Comparison of ENCODE assay signal across 1 cellular context in the genomic region with DNA sequence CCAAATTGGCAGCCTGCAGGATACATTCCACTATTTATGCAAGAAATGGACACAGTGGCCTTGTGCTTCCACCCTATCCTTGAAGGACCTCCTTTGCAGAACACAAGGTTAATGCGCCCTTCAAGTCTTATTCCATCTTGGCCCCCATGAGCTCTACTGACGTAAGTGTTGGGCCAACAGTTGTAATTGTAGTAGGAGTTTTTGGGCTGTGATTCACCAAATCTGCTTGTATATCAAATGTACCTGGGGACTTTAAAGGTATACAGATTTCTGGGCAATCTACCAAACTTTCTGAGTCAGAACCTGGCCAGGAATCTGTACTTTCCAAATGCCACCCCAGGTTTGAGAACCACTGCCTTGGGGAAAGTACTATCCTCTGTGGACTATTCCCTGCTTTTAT.
TF ChIP-seq lines count a peak whose summit lies in the region.

No MANE protein-coding gene starts in this region.

TF ChIP-seq in SK-N-SH treated with all-trans-retinoic acid at 6 μM for 48 hours, 23 proteins besides CTCF, POLR2A, EP300 and RAD21 (continued from another document):
- TF ChIP-seq, protein P1, sequence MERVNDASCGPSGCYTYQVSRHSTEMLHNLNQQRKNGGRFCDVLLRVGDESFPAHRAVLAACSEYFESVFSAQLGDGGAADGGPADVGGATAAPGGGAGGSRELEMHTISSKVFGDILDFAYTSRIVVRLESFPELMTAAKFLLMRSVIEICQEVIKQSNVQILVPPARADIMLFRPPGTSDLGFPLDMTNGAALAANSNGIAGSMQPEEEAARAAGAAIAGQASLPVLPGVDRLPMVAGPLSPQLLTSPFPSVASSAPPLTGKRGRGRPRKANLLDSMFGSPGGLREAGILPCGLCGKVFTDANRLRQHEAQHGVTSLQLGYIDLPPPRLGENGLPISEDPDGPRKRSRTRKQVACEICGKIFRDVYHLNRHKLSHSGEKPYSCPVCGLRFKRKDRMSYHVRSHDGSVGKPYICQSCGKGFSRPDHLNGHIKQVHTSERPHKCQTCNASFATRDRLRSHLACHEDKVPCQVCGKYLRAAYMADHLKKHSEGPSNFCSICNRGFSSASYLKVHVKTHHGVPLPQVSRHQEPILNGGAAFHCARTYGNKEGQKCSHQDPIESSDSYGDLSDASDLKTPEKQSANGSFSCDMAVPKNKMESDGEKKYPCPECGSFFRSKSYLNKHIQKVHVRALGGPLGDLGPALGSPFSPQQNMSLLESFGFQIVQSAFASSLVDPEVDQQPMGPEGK (CRISPR knock-in tag; IDR thresholded peaks at IDR 0.05; ENCODE audit: borderline replicate concordance) = no peak
- TF ChIP-seq ZNF565 (CRISPR knock-in tag; conservative IDR thresholded peaks at IDR 0.05; ENCODE audit: low read depth) (no peak), CSDC2 (CRISPR knock-in tag; IDR thresholded peaks at IDR 0.05) (no peak), GLIS3 (CRISPR knock-in tag; IDR thresholded peaks at IDR 0.05) (no peak), ZNF70 (CRISPR knock-in tag; IDR thresholded peaks at IDR 0.05) (no peak)
TF ChIP-seq in SK-N-SH treated with all-trans-retinoic acid at 6 μM for 48 hours: peak in this region for 0.
